Comparison of ENCODE assay signal across 25 cellular contexts in the genomic region with DNA sequence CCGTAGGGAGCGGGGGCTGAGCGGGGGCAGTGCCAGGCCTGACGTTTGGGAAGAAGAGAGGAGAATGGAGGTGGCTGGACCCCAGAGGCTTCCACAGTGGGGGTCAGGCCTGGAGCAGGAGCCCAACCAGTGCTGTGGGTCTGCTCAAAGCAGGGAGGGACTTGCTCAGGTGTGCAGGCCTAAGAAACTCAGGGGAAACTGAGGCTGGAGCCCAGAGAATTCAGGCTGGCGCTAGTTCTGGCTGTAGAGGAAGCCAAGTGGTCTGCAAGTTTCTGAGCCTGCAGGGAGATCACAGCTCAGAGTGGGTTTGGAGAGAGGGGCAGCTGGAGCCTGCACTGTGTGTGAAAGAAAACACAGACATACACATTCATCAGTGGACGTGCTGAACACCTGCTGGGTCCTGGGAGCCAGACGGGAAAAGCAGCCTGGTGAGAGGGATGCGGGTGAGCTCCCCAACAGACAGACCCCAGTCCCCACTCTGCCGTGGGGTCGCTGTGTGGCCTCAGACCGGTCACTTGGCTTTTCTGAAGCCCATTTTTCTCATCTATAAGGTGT. TPM values are rescaled to one million over a fixed set of nuclear protein-coding genes. Genes with fewer than 3 reads are reported as not detected.
DNase-seq lines count a peak whose midpoint lies in the region; ATAC-seq and TF ChIP-seq lines count a peak whose summit lies in the region.
"Had no signal": no experiment of that assay in that cellular context is flagged by ENCODE, and none has a peak within 500 bp of the region (broad histone marks: within the 10 kb centered on the region; RNA-seq: fewer than 3 reads in every experiment).

No MANE protein-coding gene starts in this region.

- no peak overlapping the region for H3K4ac ChIP-seq in mesenchymal stem cell (ENCODE audit: low read depth in 1 of 2, low read length in 2 of 2)

- CTCF ChIA-PET in WTC11 (lab: Charles Lee): interaction anchor here (0.7 kb wide), 1 partner anchor 60 kb away, joined by 3 read pairs; no protein-coding TSS in a partner anchor

- H3K36me3 ChIP-seq in mesenchymal stem cell (ENCODE audit: control insufficient read depth in 1 of 2, insufficient read depth in 2 of 2, low read depth in 1 of 2, low read length in 2 of 2): no peaks in the 10 kb centered on the region
- no peaks in the 10 kb centered on the region for H3K36me3 ChIP-seq in smooth muscle cell (ENCODE audit: low read depth)
- H3K36me3 ChIP-seq: suprapubic skin had no signal

- H3K79me1 ChIP-seq in mesenchymal stem cell (replicated peaks; ENCODE audit: low read length, poor library complexity, severe bottlenecking): no peaks in the 10 kb centered on the region

- 56% methylated on average over 7 of the region's 11 CpGs for WGBS in mesenchymal stem cell
- 63% methylated on average over 11 of the region's 11 CpGs for WGBS in smooth muscle cell (ENCODE audit: low lambda C conversion rate)

- no peaks in the 10 kb centered on the region for H4K20me1 ChIP-seq in smooth muscle cell (ENCODE audit: low read depth)

- peak overlapping the region; percentile 46 for H2BK120ac ChIP-seq in mesenchymal stem cell (ENCODE audit: low read depth, low read length)

- H3K4me1 ChIP-seq in mesenchymal stem cell (ENCODE audit: control insufficient read depth, insufficient read depth, low read depth, low read length): peaks cover 17% of the 10 kb centered on the region
- peaks cover 9% of the 10 kb centered on the region for H3K4me1 ChIP-seq in smooth muscle cell (ENCODE audit: low read depth)

- H3K4me3 ChIP-seq in mesenchymal stem cell (ENCODE audit: insufficient read depth in 1 of 2, low read depth in 1 of 2, low read length in 2 of 2) (no peak overlapping the region), smooth muscle cell (no peak overlapping the region)
- H3K4me3 ChIP-seq: suprapubic skin had no signal

- no peaks in the 10 kb centered on the region for H3F3A ChIP-seq in smooth muscle cell (ENCODE audit: low read depth)

- H4K8ac ChIP-seq in mesenchymal stem cell (ENCODE audit: low read length): no peak overlapping the region

- no peak overlapping the region for H3K4me3 Mint-ChIP-seq in WTC11
- H3K4me3 Mint-ChIP-seq: activated CD8-positive, alpha-beta T cell treated with anti-CD3 and anti-CD28 coated beads, Interleukin-2, amount 10 ng/mL, durations not matched to agents 7 days and 5 days; activated naive CD8-positive, alpha-beta T cell; dendritic cell treated with granulocyte-macrophage colony-stimulating factor and Interleukin-4, amounts not matched to agents 40 ng/mL and 50 ng/mL, for 4 days; HFFc6; nephron progenitor cell; stimulated activated effector memory CD8-positive, alpha-beta T cell treated with anti-CD3 and anti-CD28 coated beads, Interleukin-12 subunit alpha, Interleukin-12 subunit beta, amount 100 ng/mL, for 72 hours had no signal

- no peaks in the 10 kb centered on the region for H3K9me3 Mint-ChIP-seq in WTC11
- H3K9me3 Mint-ChIP-seq: dendritic cell treated with granulocyte-macrophage colony-stimulating factor and Interleukin-4, amounts not matched to agents 40 ng/mL and 50 ng/mL, for 4 days; HFFc6; nephron progenitor cell; stimulated activated effector memory CD8-positive, alpha-beta T cell treated with anti-CD3 and anti-CD28 coated beads, Interleukin-12 subunit alpha, Interleukin-12 subunit beta, amount 100 ng/mL, for 72 hours had no signal

- H3K9ac ChIP-seq in mesenchymal stem cell (ENCODE audit: low read length): no peak overlapping the region
- H3K9ac ChIP-seq in smooth muscle cell (ENCODE audit: low read depth): no peak overlapping the region

- H3K79me2 ChIP-seq in smooth muscle cell (ENCODE audit: low read depth): no peaks in the 10 kb centered on the region

- H3K9me3 ChIP-seq in mesenchymal stem cell (ENCODE audit: control insufficient read depth, low read length) (no peaks in the 10 kb centered on the region), smooth muscle cell (replicated peaks; ENCODE audit: low read depth) (no peaks in the 10 kb centered on the region)
- H3K9me3 ChIP-seq: suprapubic skin had no signal

- no peak overlapping the region for H3K23ac ChIP-seq in mesenchymal stem cell (ENCODE audit: low read length in 2 of 2)

- H3K27me3 ChIP-seq in mesenchymal stem cell (ENCODE audit: control insufficient read depth in 1 of 2, insufficient read depth in 1 of 2, low read length in 2 of 2) (peaks cover 72 to 85% of the 10 kb centered on the region in 2 experiments), smooth muscle cell (ENCODE audit: low read depth) (peaks cover 22% of the 10 kb centered on the region)

- ATAC-seq in WTC11 (no peak; the same call in 1 of the 2 replicates), GM19351 (IDR thresholded peaks at IDR 0.05; ENCODE audit: unreplicated experiment) (no peak)
- ATAC-seq: activated CD8-positive, alpha-beta T cell treated with anti-CD3 and anti-CD28 coated beads, Interleukin-2, amount 10 ng/mL, durations not matched to agents 7 days and 5 days; stimulated activated effector memory CD8-positive, alpha-beta T cell treated with anti-CD3 and anti-CD28 coated beads, Interleukin-12 subunit alpha, Interleukin-12 subunit beta, amount 100 ng/mL, for 72 hours had no signal

- H3K4me2 ChIP-seq in mesenchymal stem cell (ENCODE audit: low read length, poor library complexity, severe bottlenecking) (no peak overlapping the region), smooth muscle cell (peak overlapping the region; percentile 79)

- H2BK5ac ChIP-seq in mesenchymal stem cell (ENCODE audit: low read depth, low read length, poor library complexity, severe bottlenecking): no peak overlapping the region

- POLR2A ChIA-PET in WTC11 (lab: Charles Lee): no interaction called here

- H2BK15ac ChIP-seq in mesenchymal stem cell (ENCODE audit: low read depth, poor library complexity, severe bottlenecking): no peak overlapping the region

- H2BK12ac ChIP-seq in mesenchymal stem cell (ENCODE audit: low read length in 2 of 2): peak overlapping the region; percentile 35 to 64

- H3K36me3 Mint-ChIP-seq in WTC11: no peaks in the 10 kb centered on the region
- H3K36me3 Mint-ChIP-seq: activated naive CD8-positive, alpha-beta T cell had no signal

- H3K27me3 Mint-ChIP-seq in WTC11 (ENCODE audit: low read depth): peaks cover 35% of the 10 kb centered on the region

- no peak overlapping the region for H3K27ac Mint-ChIP-seq in WTC11
- H3K27ac Mint-ChIP-seq: activated naive CD8-positive, alpha-beta T cell; dendritic cell treated with granulocyte-macrophage colony-stimulating factor and Interleukin-4, amounts not matched to agents 40 ng/mL and 50 ng/mL, for 4 days; HFFc6; nephron progenitor cell; stimulated activated effector memory CD8-positive, alpha-beta T cell treated with anti-CD3 and anti-CD28 coated beads, Interleukin-12 subunit alpha, Interleukin-12 subunit beta, amount 100 ng/mL, for 72 hours had no signal

- peaks cover 44% of the 10 kb centered on the region for H3K4me1 Mint-ChIP-seq in WTC11

- no peak overlapping the region for H4K91ac ChIP-seq in mesenchymal stem cell (ENCODE audit: low read length)

- H3K18ac ChIP-seq in mesenchymal stem cell (ENCODE audit: low read depth in 1 of 2, low read length in 2 of 2): peak overlapping the region in 1 of 2 experiments; percentile 37

- DNase-seq in COLO668 (lab: John Stamatoyannopoulos, UW; ENCODE audit: unreplicated experiment) (peak; percentile 20), WTC11 (ENCODE audit: low spot score) (no peak), mesenchymal stem cell (no peak), smooth muscle cell (lab: John Stamatoyannopoulos, UW; ENCODE audit: unreplicated experiment) (no peak), dedifferentiated amniotic fluid mesenchymal stem cell (ENCODE audit: extremely low spot score) (no peak), cerebellar cortex (ENCODE audit: low spot score) (no peak), RPMI8226 (no peak)
- DNase-seq: activated CD4-positive, alpha-beta T cell treated with anti-CD3 and anti-CD28 coated beads for 1 hour; activated CD8-positive, alpha-beta T cell treated with anti-CD3 and anti-CD28 coated beads, Interleukin-2, amount 10 ng/mL, durations not matched to agents 7 days and 5 days; activated effector memory CD4-positive, alpha-beta T cell treated with Interleukin-2 at 50 U/mL for 16 hours; activated T-cell treated with anti-CD3 and anti-CD28 coated beads for 4 hours; anterior cingulate cortex; DND-41; HFFc6; Kasumi-1; midbrain; NCI-H1694; NK-92 treated with Interleukin-12 subunit alpha and Interleukin-12 subunit beta, amount 100 ng/mL, for 24 hours; stimulated activated CD4-positive, alpha-beta T cell treated with anti-CD3 and anti-CD28 coated beads, Interleukin-4, amount 100 ng/mL, for 24 hours had no signal

- TF ChIP-seq CTCF in WTC11 (IDR thresholded peaks at IDR 0.05): no peak
- TF ChIP-seq CTCF in smooth muscle cell (IDR thresholded peaks at IDR 0.05; ENCODE audit: borderline replicate concordance, insufficient read depth, poor library complexity, severe bottlenecking): no peak

- H3K14ac ChIP-seq in mesenchymal stem cell (ENCODE audit: low read length in 2 of 2): peak overlapping the region in 1 of 2 experiments; percentile 33

- no peak overlapping the region for H2AK5ac ChIP-seq in mesenchymal stem cell (ENCODE audit: low read length, severe bottlenecking)

- no peak overlapping the region for H3K27ac ChIP-seq in mesenchymal stem cell (ENCODE audit: low read length, poor library complexity, severe bottlenecking)
- H3K27ac ChIP-seq in smooth muscle cell (ENCODE audit: low read depth): no peak overlapping the region
- H3K27ac ChIP-seq: suprapubic skin had no signal

- H2AFZ ChIP-seq in mesenchymal stem cell (ENCODE audit: low read depth, low read length) (no peak overlapping the region), smooth muscle cell (ENCODE audit: low read depth) (no peak overlapping the region)

TF ChIP-seq in WTC11, 78 proteins besides CTCF, POLR2A, EP300 and RAD21:
- no peak for TF ChIP-seq JUN (CRISPR knock-in tag; IDR thresholded peaks at IDR 0.05)
- 0 out of 2 replicates have a peak, but pooled peaks have one; percentile 19 for TF ChIP-seq FOXP1 (CRISPR knock-in tag; IDR thresholded peaks at IDR 0.05; ENCODE audit: borderline replicate concordance)

RNA-seq across cellular contexts. Expression of gene FOXP4, which starts 17.7 kb away (rescaled TPM):
- 19.5 to 36.6 TPM (median 19.8 TPM) in 3 replicates for total RNA-seq in WTC11 (2021)
- 23.4 TPM for polyA plus RNA-seq in mesenchymal stem cell (2013, experiment 1 of 2)
- 22.7 TPM for polyA plus RNA-seq in mesenchymal stem cell (2013, experiment 2 of 2)
- 3.5 and 5.3 TPM in 2 replicates for total RNA-seq in smooth muscle cell
- 31.9 and 35.9 TPM in 2 replicates for polyA plus RNA-seq in smooth muscle cell
